32 cellular contexts compared by ENCODE assay signal in the genomic region with DNA sequence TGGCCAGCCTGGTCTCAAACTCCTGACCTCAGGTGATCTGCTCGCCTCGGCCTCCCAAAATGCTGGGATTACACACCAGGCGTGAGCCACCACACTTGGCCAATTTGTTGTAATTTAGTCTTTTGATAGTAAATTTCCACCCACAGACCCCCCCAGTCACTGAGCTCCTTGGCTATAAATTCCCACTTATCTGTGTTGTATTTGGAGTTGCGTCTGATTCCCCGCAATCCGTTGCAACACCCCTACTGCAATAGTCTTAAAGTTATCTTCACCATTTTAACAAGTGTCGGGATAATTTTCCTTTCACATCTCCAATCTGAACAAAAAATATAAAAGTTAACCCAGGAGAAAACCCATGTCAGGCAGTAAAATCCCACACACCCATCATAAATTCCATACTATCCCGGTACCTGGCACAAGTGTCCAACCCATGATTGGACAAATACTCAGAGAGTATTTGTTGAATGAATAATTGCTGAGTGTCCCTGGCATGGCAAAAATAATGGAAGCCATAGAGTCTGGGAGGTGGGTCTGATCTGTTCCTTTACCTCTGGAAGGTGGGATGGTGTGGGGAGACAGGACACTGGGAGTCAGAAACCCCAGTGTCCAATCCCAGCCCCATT. TPM values are rescaled to one million over a fixed set of nuclear protein-coding genes. Genes with fewer than 3 reads are reported as not detected.
"Had no signal": no experiment of that assay in that cellular context is flagged by ENCODE, and none has a peak within 500 bp of the region (broad histone marks: within the 10 kb centered on the region; RNA-seq: fewer than 3 reads in every experiment).

No MANE protein-coding gene starts in this region.

- H2AFZ ChIP-seq: hepatocyte, parathyroid adenoma had no signal

- H3K27ac Mint-ChIP-seq: activated CD4-positive, alpha-beta memory T cell treated with anti-CD3 and anti-CD28 coated beads, Interleukin-2, amount 10 ng/mL, durations not matched to agents 7 days and 5 days; activated CD4-positive, alpha-beta T cell treated with anti-CD3 and anti-CD28 coated beads, Interleukin-2, amount 10 ng/mL, durations not matched to agents 24 days and 14 days; activated T-cell treated with anti-CD3 and anti-CD28 coated beads, Interleukin-2, amount 50 U/mL, for 24 hours; nephron progenitor cell; stimulated activated effector memory CD8-positive, alpha-beta T cell treated with anti-CD3 and anti-CD28 coated beads, Interleukin-12 subunit alpha, Interleukin-12 subunit beta, amount 100 ng/mL, for 72 hours; stimulated activated naive CD8-positive, alpha-beta T cell treated with anti-CD3 and anti-CD28 coated beads, Interleukin-15, amount 100 ng/mL, for 72 hours; T-helper 2 cell treated with Interferon-gamma antibody and Interleukin-4, amounts not matched to agents 5 μg/mL and 100 μg/mL, for 36 hours had no signal

- H3K9me3 Mint-ChIP-seq: activated CD4-positive, alpha-beta memory T cell treated with anti-CD3 and anti-CD28 coated beads, Interleukin-2, amount 10 ng/mL, durations not matched to agents 7 days and 5 days; activated CD4-positive, alpha-beta T cell treated with anti-CD3 and anti-CD28 coated beads, Interleukin-2, amount 10 ng/mL, durations not matched to agents 24 days and 14 days; activated naive CD4-positive, alpha-beta T cell treated with anti-CD3 and anti-CD28 coated beads, Interleukin-2, amount 10 ng/mL, durations not matched to agents 7 days and 5 days; activated T-cell treated with anti-CD3 and anti-CD28 coated beads, Interleukin-2, amount 50 U/mL, for 24 hours; central memory CD8-positive, alpha-beta T cell; naive B cell; nephron progenitor cell; stimulated activated effector memory CD8-positive, alpha-beta T cell treated with anti-CD3 and anti-CD28 coated beads, Interleukin-12 subunit alpha, Interleukin-12 subunit beta, amount 100 ng/mL, for 72 hours; stimulated activated naive CD8-positive, alpha-beta T cell treated with anti-CD3 and anti-CD28 coated beads, Interleukin-15, amount 100 ng/mL, for 72 hours; T-helper 2 cell treated with Interferon-gamma antibody and Interleukin-4, amounts not matched to agents 5 μg/mL and 100 μg/mL, for 36 hours had no signal

- H3K36me3 Mint-ChIP-seq: activated naive CD4-positive, alpha-beta T cell treated with anti-CD3 and anti-CD28 coated beads, Interleukin-2, amount 10 ng/mL, durations not matched to agents 7 days and 5 days; naive B cell; stimulated activated effector memory CD8-positive, alpha-beta T cell treated with anti-CD3 and anti-CD28 coated beads, Interleukin-12 subunit alpha, Interleukin-12 subunit beta, amount 100 ng/mL, for 72 hours had no signal

- H3K36me3 ChIP-seq: gastroesophageal sphincter, left ventricle myocardium inferior, neutrophil, sigmoid colon had no signal

- H3K4me1 Mint-ChIP-seq: central memory CD8-positive, alpha-beta T cell; nephron progenitor cell; stimulated activated effector memory CD8-positive, alpha-beta T cell treated with anti-CD3 and anti-CD28 coated beads, Interleukin-12 subunit alpha, Interleukin-12 subunit beta, amount 100 ng/mL, for 72 hours had no signal

- H3K4me3 Mint-ChIP-seq: activated CD4-positive, alpha-beta memory T cell treated with anti-CD3 and anti-CD28 coated beads, Interleukin-2, amount 10 ng/mL, durations not matched to agents 7 days and 5 days; activated CD4-positive, alpha-beta T cell treated with anti-CD3 and anti-CD28 coated beads, Interleukin-2, amount 10 ng/mL, durations not matched to agents 24 days and 14 days; activated naive CD4-positive, alpha-beta T cell treated with anti-CD3 and anti-CD28 coated beads, Interleukin-2, amount 10 ng/mL, durations not matched to agents 7 days and 5 days; activated T-cell treated with anti-CD3 and anti-CD28 coated beads, Interleukin-2, amount 50 U/mL, for 24 hours; central memory CD8-positive, alpha-beta T cell; nephron progenitor cell; stimulated activated effector memory CD8-positive, alpha-beta T cell treated with anti-CD3 and anti-CD28 coated beads, Interleukin-12 subunit alpha, Interleukin-12 subunit beta, amount 100 ng/mL, for 72 hours; stimulated activated naive CD8-positive, alpha-beta T cell treated with anti-CD3 and anti-CD28 coated beads, Interleukin-15, amount 100 ng/mL, for 72 hours; T-helper 2 cell treated with Interferon-gamma antibody and Interleukin-4, amounts not matched to agents 5 μg/mL and 100 μg/mL, for 36 hours had no signal

- H3K79me2 ChIP-seq: hepatocyte, parathyroid adenoma had no signal

- H3K27me3 ChIP-seq: gastroesophageal sphincter, hepatocyte, neutrophil, sigmoid colon had no signal

- H3K27me3 Mint-ChIP-seq: activated T-cell treated with anti-CD3 and anti-CD28 coated beads, Interleukin-2, amount 50 U/mL, for 24 hours; central memory CD8-positive, alpha-beta T cell; naive B cell; stimulated activated naive CD8-positive, alpha-beta T cell treated with anti-CD3 and anti-CD28 coated beads, Interleukin-15, amount 100 ng/mL, for 72 hours had no signal

- H3K4me2 ChIP-seq: hepatocyte had no signal

- DNase-seq: activated CD4-positive, alpha-beta memory T cell treated with anti-CD3 and anti-CD28 coated beads, Interleukin-2, amount 10 ng/mL, durations not matched to agents 7 days and 5 days; activated CD4-positive, alpha-beta T cell treated with anti-CD3 and anti-CD28 coated beads, Interleukin-2, amount 10 ng/mL, durations not matched to agents 24 days and 14 days; activated CD8-positive, alpha-beta memory T cell treated with anti-CD3 and anti-CD28 coated beads, Interleukin-2, amount 50 U/mL, for 48 hours; activated gamma-delta T cell; activated naive CD4-positive, alpha-beta T cell treated with anti-CD3 and anti-CD28 coated beads, Interleukin-2, amount 10 ng/mL, durations not matched to agents 7 days and 5 days; activated T-cell treated with anti-CD3 and anti-CD28 coated beads, Interleukin-2, amount 50 U/mL, for 24 hours; effector CD8-positive, alpha-beta T cell; erythroblast; islet precursor cell; left ventricle myocardium inferior; mesendoderm; naive B cell; nephron progenitor cell; psoas muscle; sigmoid colon; small intestine; stimulated activated CD4-positive, alpha-beta T cell treated with anti-CD3 and anti-CD28 coated beads, Interleukin-4, amount 100 ng/mL, for 24 hours; stimulated activated naive CD8-positive, alpha-beta T cell treated with anti-CD3 and anti-CD28 coated beads, Interleukin-15, amount 100 ng/mL, for 72 hours; substantia nigra; T-helper 1 cell had no signal

- H3K4me3 ChIP-seq: gastroesophageal sphincter, hepatocyte, left ventricle myocardium inferior, lung, psoas muscle, sigmoid colon had no signal

- H3K9me3 ChIP-seq: gastroesophageal sphincter, left ventricle myocardium inferior, neutrophil, psoas muscle, sigmoid colon had no signal

- H3K27ac ChIP-seq: hepatocyte, left ventricle myocardium inferior, neutrophil, parathyroid adenoma, psoas muscle, sigmoid colon had no signal

- ATAC-seq: activated CD4-positive, CD25-positive, alpha-beta regulatory T cell treated with anti-CD3 and anti-CD28 coated beads, Interleukin-2, amount 50 U/mL, for 24 hours; gastroesophageal sphincter; psoas muscle; stimulated activated effector memory CD8-positive, alpha-beta T cell treated with anti-CD3 and anti-CD28 coated beads, Interleukin-12 subunit alpha, Interleukin-12 subunit beta, amount 100 ng/mL, for 72 hours; stimulated activated naive CD8-positive, alpha-beta T cell treated with anti-CD3 and anti-CD28 coated beads, Interleukin-15, amount 100 ng/mL, for 72 hours had no signal

- H3K9ac ChIP-seq: parathyroid adenoma had no signal

RNA-seq across cellular contexts. Expression of a gene that starts 9.3 kb away (rescaled TPM):
- total RNA-seq: activated CD4-positive, alpha-beta T cell treated with anti-CD3 and anti-CD28 coated beads, Interleukin-2, amount 10 ng/mL, durations not matched to agents 24 days and 14 days; bronchial epithelial cell; dermis microvascular lymphatic vessel endothelial cell; gastroesophageal sphincter; hepatocyte; left ventricle myocardium inferior; sigmoid colon had no signal
- polyA plus RNA-seq: hepatocyte, urinary bladder had no signal
